Comparison of ENCODE assay signal across 29 cellular contexts in genomic region chr20:11200423-11200822, GRCh38.
DNase-seq lines count a peak whose midpoint lies in the region; ATAC-seq, FAIRE-seq and TF ChIP-seq lines count a peak whose summit lies in the region.
"Had no signal": no experiment of that assay in that cellular context is flagged by ENCODE, and none has a peak within 500 bp of the region (broad histone marks: within the 10 kb centered on the region; RNA-seq: fewer than 3 reads in every experiment).

No MANE protein-coding gene starts in this region.

- H3K9ac ChIP-seq in keratinocyte (ENCODE audit: control insufficient read depth, extremely low read depth, insufficient read depth, low read length): no peak overlapping the region

- no TSS peak for BruUV-seq in PC-9 (replicated peaks; lab: Mats Ljungman, UMichigan)

- no peak for TF ChIP-seq POLR2A in A549 (IDR thresholded peaks at IDR 0.05; ENCODE audit: low read length)
- TF ChIP-seq POLR2A in Peyer's patch (IDR thresholded peaks at IDR 0.05): no peak

- dilution Hi-C loops in keratinocyte (cut with MboI; ENCODE audit: extremely low pct_ligation_motif_present, low sequenced_read_pairs): no loop called here

- no peak for TF ChIP-seq CTCF in A549 (IDR thresholded peaks at IDR 0.05)
- no peak for TF ChIP-seq CTCF in PC-9 (conservative IDR thresholded peaks at IDR 0.05)
- no peak for TF ChIP-seq CTCF in keratinocyte (optimal IDR thresholded peaks at IDR 0.05 in 1 of 3, IDR thresholded peaks at IDR 0.05 in 1 of 3, conservative IDR thresholded peaks at IDR 0.05 in 1 of 3; ENCODE audit: extremely low read depth in 1 of 3, insufficient read depth in 2 of 3, low read length in 3 of 3)
- no peak for TF ChIP-seq CTCF in GM23338 (conservative IDR thresholded peaks at IDR 0.05; ENCODE audit: low read depth in 2 of 2)
- no peak for TF ChIP-seq CTCF in Peyer's patch (IDR thresholded peaks at IDR 0.05)

- DNase-seq in A549 (ENCODE audit: low read depth in 1 of 2, low spot score in 1 of 2) (no peak), LoVo (ENCODE audit: low spot score) (peak; percentile 59), PC-9 (no peak), keratinocyte (ENCODE audit: low read depth, low spot score) (no peak), GM23338 (ENCODE audit: low spot score) (no peak), iPS-NIHi11 (ENCODE audit: low spot score) (no peak), Peyer's patch (no peak), CD1c-positive myeloid dendritic cell (ENCODE audit: extremely low spot score) (no peak)
- DNase-seq: ACHN; BE2C; Calu3; Kasumi-1; MV-4-11; NCI-H1694; NCI-H2029 treated with DMSO at 0.1 percent for 48 hours; NCI-H2171 treated with DMSO at 0.1 percent for 48 hours; NCI-H446; NCI-H526; NCI-H82; NK-92 treated with Interleukin-12 subunit alpha and Interleukin-12 subunit beta, amount 100 ng/mL, for 24 hours; SHP77; T-cell had no signal

- no peak for TF ChIP-seq RAD21 in A549 (conservative IDR thresholded peaks at IDR 0.05 in 1 of 2, IDR thresholded peaks at IDR 0.05 in 1 of 2)

- intact Hi-C loops in PC-9 (cut with micrococcal nuclease; ENCODE audit: unreplicated experiment): loop anchor here (10.0 kb wide), 1 partner anchor 196 kb away; no protein-coding TSS in a partner anchor

- no peak for TF ChIP-seq EP300 in A549 (IDR thresholded peaks at IDR 0.05)

- H3K27me3 ChIP-seq in PC-9 (ENCODE audit: insufficient read depth, low read depth) (no peaks in the 10 kb centered on the region), keratinocyte (ENCODE audit: control insufficient read depth, extremely low read depth, insufficient read depth, low read length) (no peaks in the 10 kb centered on the region), GM23338 (ENCODE audit: insufficient read depth) (no peaks in the 10 kb centered on the region), Peyer's patch (no peaks in the 10 kb centered on the region)
- H3K27me3 ChIP-seq: BE2C had no signal

- H3K4me1 ChIP-seq in A549: peaks cover 29% of the 10 kb centered on the region
- H3K4me1 ChIP-seq in PC-9 (replicated peaks; ENCODE audit: insufficient read depth): peaks cover 9% of the 10 kb centered on the region; the same call in 1 of the 2 replicates
- peaks cover 32% of the 10 kb centered on the region for H3K4me1 ChIP-seq in keratinocyte (ENCODE audit: control insufficient read depth, extremely low read depth, insufficient read depth, low read length)
- peaks cover 9% of the 10 kb centered on the region; the same call in 1 of the 2 replicates for H3K4me1 ChIP-seq in GM23338 (ENCODE audit: insufficient read depth)
- H3K4me1 ChIP-seq in Peyer's patch: no peaks in the 10 kb centered on the region
- H3K4me1 ChIP-seq: BE2C had no signal

- H3K27ac ChIP-seq in A549 (no peak overlapping the region), PC-9 (no peak overlapping the region), keratinocyte (ENCODE audit: control insufficient read depth, insufficient read depth, low read length) (no peak overlapping the region), GM23338 (ENCODE audit: low read depth) (no peak overlapping the region), Peyer's patch (no peak overlapping the region)
- H3K27ac ChIP-seq: 22Rv1, RWPE1 had no signal

- H3K79me2 ChIP-seq in PC-9 (ENCODE audit: low read depth): no peaks in the 10 kb centered on the region
- no peaks in the 10 kb centered on the region for H3K79me2 ChIP-seq in keratinocyte (ENCODE audit: control insufficient read depth, insufficient read depth, low read length)
- no peaks in the 10 kb centered on the region for H3K79me2 ChIP-seq in GM23338 (replicated peaks; ENCODE audit: insufficient read depth)

- no peaks in the 10 kb centered on the region for H3K9me3 ChIP-seq in A549
- peaks cover 2% of the 10 kb centered on the region; the same call in 1 of the 2 replicates for H3K9me3 ChIP-seq in PC-9 (ENCODE audit: insufficient read depth, low read depth)
- no peaks in the 10 kb centered on the region for H3K9me3 ChIP-seq in keratinocyte (ENCODE audit: control insufficient read depth, low read depth, low read length)
- no peaks in the 10 kb centered on the region for H3K9me3 ChIP-seq in Peyer's patch
- H3K9me3 ChIP-seq: BE2C had no signal

- POLR2A ChIA-PET in A549 (lab: Yijun Ruan, JAX): no interaction called here
- POLR2A ChIA-PET in PC-9 (lab: Charles Lee; ENCODE audit: unreplicated experiment): interaction anchor here (0.6 to 0.8 kb wide), 2 partner anchors 17 to 1729 kb away, joined by 3 to 13 read pairs; no protein-coding TSS in a partner anchor

- H3K9me2 ChIP-seq in PC-9 (ENCODE audit: insufficient read depth) (no peaks in the 10 kb centered on the region), GM23338 (ENCODE audit: insufficient read depth) (no peaks in the 10 kb centered on the region)

- CTCF ChIA-PET in A549 (lab: Yijun Ruan, JAX) (no interaction called here), PC-9 (lab: Charles Lee) (no interaction called here)

- H3K27ac Mint-ChIP-seq in GM23338: no peak overlapping the region
- H3K27ac Mint-ChIP-seq: CD14-positive monocyte, T-cell had no signal

- no peaks in the 10 kb centered on the region for H3K9me3 Mint-ChIP-seq in GM23338
- H3K9me3 Mint-ChIP-seq: T-cell had no signal

- H3K9me1 ChIP-seq in keratinocyte (ENCODE audit: control insufficient read depth, extremely low read depth, insufficient read depth, low read length): no peaks in the 10 kb centered on the region

- no peak for ATAC-seq in A549
- no peak for ATAC-seq in GM23338
- ATAC-seq: HCT116, K562, T-cell had no signal

- peaks cover 25% of the 10 kb centered on the region for H3K4me1 Mint-ChIP-seq in GM23338

- H3F3A ChIP-seq in PC-9 (ENCODE audit: insufficient read depth, low read depth) (no peaks in the 10 kb centered on the region), GM23338 (replicated peaks; ENCODE audit: low read depth) (no peaks in the 10 kb centered on the region)

- H3K4me2 ChIP-seq in A549: peak overlapping the region; percentile 4; the same call in 2 of the 3 replicates
- H3K4me2 ChIP-seq in PC-9: 0 out of 2 replicates have a peak overlapping the region, but pooled peaks have one; percentile 13
- H3K4me2 ChIP-seq in keratinocyte (ENCODE audit: control insufficient read depth, extremely low read depth, insufficient read depth, low read depth, low read length): peak overlapping the region; percentile 19
- no peak overlapping the region for H3K4me2 ChIP-seq in GM23338

- H3K36me3 ChIP-seq in PC-9 (ENCODE audit: low read depth) (0 out of 2 replicates have a peak, but pooled peaks cover 3% of the 10 kb centered on the region), keratinocyte (ENCODE audit: control insufficient read depth in 2 of 2, extremely low read depth in 1 of 2, insufficient read depth in 2 of 2, low read length in 2 of 2) (no peaks in the 10 kb centered on the region), GM23338 (ENCODE audit: insufficient read depth) (no peaks in the 10 kb centered on the region), Peyer's patch (no peaks in the 10 kb centered on the region)
- H3K36me3 ChIP-seq: BE2C had no signal

- FAIRE-seq in A549 (lab: Jason Lieb, UNC): peak; percentile 84
- FAIRE-seq in keratinocyte (lab: Jason Lieb, UNC): no peak
- FAIRE-seq: G401.6, HTR-8/SVneo, K562 had no signal

- no peaks in the 10 kb centered on the region for H4K20me1 ChIP-seq in PC-9 (ENCODE audit: insufficient read depth)
- no peaks in the 10 kb centered on the region for H4K20me1 ChIP-seq in keratinocyte (ENCODE audit: control insufficient read depth, extremely low read depth, insufficient read depth, low read length)
- H4K20me1 ChIP-seq in GM23338 (replicated peaks; ENCODE audit: insufficient read depth): no peaks in the 10 kb centered on the region

- H3K36me3 Mint-ChIP-seq in GM23338 (ENCODE audit: low read depth): no peaks in the 10 kb centered on the region
- H3K36me3 Mint-ChIP-seq: CD14-positive monocyte, T-cell had no signal

- H3K4me3 Mint-ChIP-seq in GM23338: no peak overlapping the region
- H3K4me3 Mint-ChIP-seq: CD14-positive monocyte, T-cell had no signal

- H3K27me3 Mint-ChIP-seq in GM23338 (ENCODE audit: insufficient read depth, low read depth, poor library complexity): no peaks in the 10 kb centered on the region
- H3K27me3 Mint-ChIP-seq: T-cell had no signal

- H2AFZ ChIP-seq in PC-9 (no peak overlapping the region), keratinocyte (ENCODE audit: control insufficient read depth, low read length) (no peak overlapping the region), GM23338 (no peak overlapping the region)

- H3K4me3 ChIP-seq in A549 (no peak overlapping the region), PC-9 (no peak overlapping the region), keratinocyte (ENCODE audit: control insufficient read depth in 2 of 3, extremely low read depth in 1 of 3, insufficient read depth in 2 of 3, low read depth in 1 of 3, low read length in 3 of 3) (no peak overlapping the region), GM23338 (no peak overlapping the region), Peyer's patch (no peak overlapping the region)
- H3K4me3 ChIP-seq: K562 had no signal

TF ChIP-seq in A549, 52 proteins besides CTCF, POLR2A, EP300 and RAD21:
- TF ChIP-seq BCL3 (IDR thresholded peaks at IDR 0.05) (no peak), ZSCAN20 (CRISPR knock-in tag; IDR thresholded peaks at IDR 0.05) (no peak), GATA3 (IDR thresholded peaks at IDR 0.05; ENCODE audit: borderline replicate concordance) (0 out of 2 replicates have a peak, but pooled peaks have one; percentile 22)

TF ChIP-seq in GM23338, 12 proteins besides CTCF, POLR2A, EP300 and RAD21 (continues in another document):
- TF ChIP-seq JUNB (IDR thresholded peaks at IDR 0.05; ENCODE audit: unreplicated experiment): no peak
- no peak for TF ChIP-seq ZNF331 (CRISPR knock-in tag; IDR thresholded peaks at IDR 0.05; ENCODE audit: low read depth)
- no peak for TF ChIP-seq EZH2phosphoT487 (IDR thresholded peaks at IDR 0.05; ENCODE audit: unreplicated experiment)
- no peak for TF ChIP-seq ZNF114 (CRISPR knock-in tag; IDR thresholded peaks at IDR 0.05)
- no peak for TF ChIP-seq NANOG (IDR thresholded peaks at IDR 0.05; ENCODE audit: borderline replicate concordance)
- no peak for TF ChIP-seq STAT1 (IDR thresholded peaks at IDR 0.05; ENCODE audit: unreplicated experiment)
- no peak for TF ChIP-seq ETS1 (IDR thresholded peaks at IDR 0.05)
